Comparison of ENCODE assay signal across 8 cellular contexts in the genomic region with DNA sequence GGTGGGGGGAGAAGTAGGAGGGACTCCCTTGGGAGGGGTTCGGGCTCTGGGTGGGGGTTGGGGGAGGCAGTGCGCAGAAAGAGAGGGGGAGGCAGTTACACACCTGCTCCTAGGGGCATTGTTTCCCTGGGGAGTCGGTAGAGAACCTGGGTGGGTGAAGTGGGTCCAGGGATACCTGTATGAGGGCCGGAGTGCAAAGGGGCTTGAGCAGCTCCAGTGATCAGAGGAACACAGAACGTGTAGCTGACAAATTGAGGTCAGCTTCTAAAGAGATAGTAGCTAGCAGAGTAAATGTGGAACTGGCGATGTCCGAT. TPM values are rescaled to one million over a fixed set of nuclear protein-coding genes. Genes with fewer than 3 reads are reported as not detected.
A peak's percentile ranks its signal among the peaks of the same experiment; 100 is the strongest.
DNase-seq lines count a peak whose midpoint lies in the region; ATAC-seq and TF ChIP-seq lines count a peak whose summit lies in the region.

No MANE protein-coding gene starts in this region.

- peak overlapping the region; percentile 87 for H3K4me3 ChIP-seq in CD8-positive, alpha-beta T cell (ENCODE audit: low read depth, low read length)
- H3K4me3 ChIP-seq in HFF-Myc (replicated peaks; ENCODE audit: low read depth, low read length) = peak overlapping the region; percentile 66
- peak overlapping the region; percentile 85 to 93 for H3K4me3 ChIP-seq in vagina

- peaks cover 23% of the 10 kb centered on the region for H3K36me3 ChIP-seq in CD8-positive, alpha-beta T cell (ENCODE audit: insufficient read depth, low read length)
- H3K36me3 ChIP-seq in vagina = peaks cover 0 to 40% of the 10 kb centered on the region in 2 donors

- no peaks in the 10 kb centered on the region for H3K9me3 ChIP-seq in CD8-positive, alpha-beta T cell (ENCODE audit: low read length)
- no peaks in the 10 kb centered on the region for H3K9me3 ChIP-seq in vagina

- POLR2A ChIA-PET in CD8-positive, alpha-beta T cell (lab: Charles Lee) = interaction anchor here (0.5 to 2.7 kb wide), 10 partner anchors 8 to 1750 kb away, joined by 3 to 50 read pairs (median 3); a partner anchor contains a TSS

- H3K4me1 Mint-ChIP-seq in CD8-positive, alpha-beta T cell (ENCODE audit: low read depth) = peaks cover 43% of the 10 kb centered on the region
- H3K4me1 Mint-ChIP-seq in memory B cell = peaks cover 21% of the 10 kb centered on the region

- ATAC-seq in CD8-positive, alpha-beta T cell = no peak
- peak; percentile 18 for ATAC-seq in memory B cell (ENCODE audit: low read depth)

- peak overlapping the region; percentile 92 for H3K27ac Mint-ChIP-seq in CD8-positive, alpha-beta T cell
- peak overlapping the region; percentile 95 for H3K27ac Mint-ChIP-seq in memory B cell

- no peaks in the 10 kb centered on the region for H3K9me3 Mint-ChIP-seq in CD8-positive, alpha-beta T cell
- H3K9me3 Mint-ChIP-seq in memory B cell = no peaks in the 10 kb centered on the region

- no peaks in the 10 kb centered on the region for H3K27me3 ChIP-seq in CD8-positive, alpha-beta T cell (ENCODE audit: insufficient read depth, low read length)
- no peaks in the 10 kb centered on the region for H3K27me3 ChIP-seq in vagina

- TF ChIP-seq CTCF in CD8-positive, alpha-beta T cell (IDR thresholded peaks at IDR 0.05) = no peak
- no peak for TF ChIP-seq CTCF in HFF-Myc (IDR thresholded peaks at IDR 0.05; ENCODE audit: low read depth, low read length, missing control alignments)
- TF ChIP-seq CTCF in vagina (IDR thresholded peaks at IDR 0.05) = no peak

- TF ChIP-seq POLR2A in vagina (IDR thresholded peaks at IDR 0.05) = no peak

- CTCF ChIA-PET in CD8-positive, alpha-beta T cell (lab: Charles Lee) = interaction anchor here (1.0 to 11.4 kb wide), 8 partner anchors 8 to 136 kb away, joined by 3 to 121 read pairs (median 6); a partner anchor contains a TSS

- intact Hi-C loops in CD8-positive, alpha-beta T cell (cut with DNase I, micrococcal nuclease) = loop anchor here (1.0 to 2.0 kb wide), 7 partner anchors 10 to 315 kb away; a partner anchor contains a TSS
- intact Hi-C loops in vagina (cut with DNase I) = no loop called here

- H3K4me1 ChIP-seq in CD8-positive, alpha-beta T cell (ENCODE audit: insufficient read depth, low read length) = peaks cover 10% of the 10 kb centered on the region
- H3K4me1 ChIP-seq in vagina = peaks cover 27% of the 10 kb centered on the region

- no peaks in the 10 kb centered on the region for H3K27me3 Mint-ChIP-seq in CD8-positive, alpha-beta T cell (ENCODE audit: low read depth)
- no peaks in the 10 kb centered on the region for H3K27me3 Mint-ChIP-seq in memory B cell

- DNase-seq in CD8-positive, alpha-beta T cell = peak in 1 of 7 experiments; percentile 72
- DNase-seq in HFF-Myc (ENCODE audit: extremely low read depth, low read depth) (no peak), memory B cell (ENCODE audit: low spot score in 2 of 2) (peak in 1 of 2 donors; percentile 21), vagina (ENCODE audit: extremely low spot score in 2 of 2) (no peak), dedifferentiated amniotic fluid mesenchymal stem cell (ENCODE audit: extremely low spot score) (no peak), ureter (ENCODE audit: low spot score) (no peak)
- no peak for DNase-seq in activated CD4-positive, alpha-beta T cell treated with anti-CD3 and anti-CD28 coated beads, Interleukin-2, amount 50 U/mL, for 4 hours

- peaks cover 47% of the 10 kb centered on the region for H3K36me3 Mint-ChIP-seq in CD8-positive, alpha-beta T cell
- peaks cover 12% of the 10 kb centered on the region for H3K36me3 Mint-ChIP-seq in memory B cell

- H3K4me3 Mint-ChIP-seq in CD8-positive, alpha-beta T cell = peak overlapping the region; percentile 94
- H3K4me3 Mint-ChIP-seq in memory B cell = peak overlapping the region; percentile 94

- peak overlapping the region; percentile 90 for H3K27ac ChIP-seq in CD8-positive, alpha-beta T cell (ENCODE audit: low read depth, low read length)
- peak overlapping the region; percentile 86 for H3K27ac ChIP-seq in angular gyrus (ENCODE audit: low read depth, low read length)
- H3K27ac ChIP-seq in vagina = peak overlapping the region; percentile 96

RNA-seq across cellular contexts. Expression of a gene that starts 0.4 kb away (rescaled TPM):
- total RNA-seq in CD8-positive, alpha-beta T cell = 10 to 100 TPM; 90.2 to 92.1 TPM
- total RNA-seq in vagina (42.2 TPM), ureter (64.5 TPM)

RNA-seq across cellular contexts. Expression of a gene that starts 18.2 kb away (rescaled TPM):
- total RNA-seq in CD8-positive, alpha-beta T cell = under 1 TPM; 0.24 to 0.50 TPM
- total RNA-seq in vagina = 65.3 TPM
- total RNA-seq in ureter = 1.7 TPM

RNA-seq across cellular contexts. Expression of a gene that starts 26.5 kb away (rescaled TPM):
- 10 to 100 TPM; 42.2 to 43.3 TPM for total RNA-seq in CD8-positive, alpha-beta T cell
- total RNA-seq in vagina = 74.4 TPM
- total RNA-seq in ureter = 58.9 TPM

RNA-seq across cellular contexts. Expression of a gene that starts 28.2 kb away (rescaled TPM):
- 1 to 10 TPM; 2.9 to 3.8 TPM for total RNA-seq in CD8-positive, alpha-beta T cell
- total RNA-seq in vagina (2.9 TPM), ureter (1.6 TPM)

Comparison
In these comparisons a context has a peak if more than half of its experiments do, and no peak if none do; other contexts are left out.
1. RNA of a gene that starts 18.2 kb away (total RNA-seq): 65.3 TPM in vagina (single experiment); 1.7 TPM in ureter (single experiment) and 0.24 to 0.50 TPM in CD8-positive, alpha-beta T cell; every median in the first group is over 10 times any median in the second.
2. Peak in every context shown above with its lines, with median percentiles within 50 percentile points of each other: H3K27ac ChIP-seq and H3K4me3 ChIP-seq.